Comparison of ENCODE assay signal across 1 cellular context in genomic region chr11:3381794-3382193, GRCh38.
TF ChIP-seq lines count a peak whose summit lies in the region.

No MANE protein-coding gene starts in this region.

TF ChIP-seq in WTC11, 78 proteins besides CTCF, POLR2A, EP300 and RAD21:
- TF ChIP-seq HMGXB4 (CRISPR knock-in tag; IDR thresholded peaks at IDR 0.05), result no peak
- no peak for TF ChIP-seq GRHL2 (CRISPR knock-in tag; IDR thresholded peaks at IDR 0.05; ENCODE audit: insufficient replicate concordance, severe bottlenecking)
- TF ChIP-seq, protein P1, sequence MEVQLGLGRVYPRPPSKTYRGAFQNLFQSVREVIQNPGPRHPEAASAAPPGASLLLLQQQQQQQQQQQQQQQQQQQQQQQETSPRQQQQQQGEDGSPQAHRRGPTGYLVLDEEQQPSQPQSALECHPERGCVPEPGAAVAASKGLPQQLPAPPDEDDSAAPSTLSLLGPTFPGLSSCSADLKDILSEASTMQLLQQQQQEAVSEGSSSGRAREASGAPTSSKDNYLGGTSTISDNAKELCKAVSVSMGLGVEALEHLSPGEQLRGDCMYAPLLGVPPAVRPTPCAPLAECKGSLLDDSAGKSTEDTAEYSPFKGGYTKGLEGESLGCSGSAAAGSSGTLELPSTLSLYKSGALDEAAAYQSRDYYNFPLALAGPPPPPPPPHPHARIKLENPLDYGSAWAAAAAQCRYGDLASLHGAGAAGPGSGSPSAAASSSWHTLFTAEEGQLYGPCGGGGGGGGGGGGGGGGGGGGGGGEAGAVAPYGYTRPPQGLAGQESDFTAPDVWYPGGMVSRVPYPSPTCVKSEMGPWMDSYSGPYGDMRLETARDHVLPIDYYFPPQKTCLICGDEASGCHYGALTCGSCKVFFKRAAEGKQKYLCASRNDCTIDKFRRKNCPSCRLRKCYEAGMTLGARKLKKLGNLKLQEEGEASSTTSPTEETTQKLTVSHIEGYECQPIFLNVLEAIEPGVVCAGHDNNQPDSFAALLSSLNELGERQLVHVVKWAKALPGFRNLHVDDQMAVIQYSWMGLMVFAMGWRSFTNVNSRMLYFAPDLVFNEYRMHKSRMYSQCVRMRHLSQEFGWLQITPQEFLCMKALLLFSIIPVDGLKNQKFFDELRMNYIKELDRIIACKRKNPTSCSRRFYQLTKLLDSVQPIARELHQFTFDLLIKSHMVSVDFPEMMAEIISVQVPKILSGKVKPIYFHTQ (CRISPR knock-in tag; IDR thresholded peaks at IDR 0.05), result no peak
- no peak for TF ChIP-seq E2F5 (CRISPR knock-in tag; IDR thresholded peaks at IDR 0.05)
- TF ChIP-seq, protein P2, sequence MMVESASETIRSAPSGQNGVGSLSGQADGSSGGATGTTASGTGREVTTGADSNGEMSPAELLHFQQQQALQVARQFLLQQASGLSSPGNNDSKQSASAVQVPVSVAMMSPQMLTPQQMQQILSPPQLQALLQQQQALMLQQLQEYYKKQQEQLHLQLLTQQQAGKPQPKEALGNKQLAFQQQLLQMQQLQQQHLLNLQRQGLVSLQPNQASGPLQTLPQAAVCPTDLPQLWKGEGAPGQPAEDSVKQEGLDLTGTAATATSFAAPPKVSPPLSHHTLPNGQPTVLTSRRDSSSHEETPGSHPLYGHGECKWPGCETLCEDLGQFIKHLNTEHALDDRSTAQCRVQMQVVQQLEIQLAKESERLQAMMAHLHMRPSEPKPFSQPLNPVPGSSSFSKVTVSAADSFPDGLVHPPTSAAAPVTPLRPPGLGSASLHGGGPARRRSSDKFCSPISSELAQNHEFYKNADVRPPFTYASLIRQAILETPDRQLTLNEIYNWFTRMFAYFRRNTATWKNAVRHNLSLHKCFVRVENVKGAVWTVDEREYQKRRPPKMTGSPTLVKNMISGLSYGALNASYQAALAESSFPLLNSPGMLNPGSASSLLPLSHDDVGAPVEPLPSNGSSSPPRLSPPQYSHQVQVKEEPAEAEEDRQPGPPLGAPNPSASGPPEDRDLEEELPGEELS (CRISPR knock-in tag; IDR thresholded peaks at IDR 0.05), result no peak
- no peak for TF ChIP-seq ZBTB21 (CRISPR knock-in tag; IDR thresholded peaks at IDR 0.05; ENCODE audit: borderline replicate concordance)
- TF ChIP-seq, protein P3, sequence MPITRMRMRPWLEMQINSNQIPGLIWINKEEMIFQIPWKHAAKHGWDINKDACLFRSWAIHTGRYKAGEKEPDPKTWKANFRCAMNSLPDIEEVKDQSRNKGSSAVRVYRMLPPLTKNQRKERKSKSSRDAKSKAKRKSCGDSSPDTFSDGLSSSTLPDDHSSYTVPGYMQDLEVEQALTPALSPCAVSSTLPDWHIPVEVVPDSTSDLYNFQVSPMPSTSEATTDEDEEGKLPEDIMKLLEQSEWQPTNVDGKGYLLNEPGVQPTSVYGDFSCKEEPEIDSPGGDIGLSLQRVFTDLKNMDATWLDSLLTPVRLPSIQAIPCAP (CRISPR knock-in tag; IDR thresholded peaks at IDR 0.05), result no peak
- no peak for TF ChIP-seq MYBL2 (CRISPR knock-in tag; IDR thresholded peaks at IDR 0.05)
- no peak for TF ChIP-seq MLX (CRISPR knock-in tag; IDR thresholded peaks at IDR 0.05)
- TF ChIP-seq ZNF532 (CRISPR knock-in tag; IDR thresholded peaks at IDR 0.05; ENCODE audit: borderline replicate concordance), result no peak
- TF ChIP-seq MAX (CRISPR knock-in tag; IDR thresholded peaks at IDR 0.05), result no peak
